1 cellular context compared by ENCODE assay signal in the genomic region with DNA sequence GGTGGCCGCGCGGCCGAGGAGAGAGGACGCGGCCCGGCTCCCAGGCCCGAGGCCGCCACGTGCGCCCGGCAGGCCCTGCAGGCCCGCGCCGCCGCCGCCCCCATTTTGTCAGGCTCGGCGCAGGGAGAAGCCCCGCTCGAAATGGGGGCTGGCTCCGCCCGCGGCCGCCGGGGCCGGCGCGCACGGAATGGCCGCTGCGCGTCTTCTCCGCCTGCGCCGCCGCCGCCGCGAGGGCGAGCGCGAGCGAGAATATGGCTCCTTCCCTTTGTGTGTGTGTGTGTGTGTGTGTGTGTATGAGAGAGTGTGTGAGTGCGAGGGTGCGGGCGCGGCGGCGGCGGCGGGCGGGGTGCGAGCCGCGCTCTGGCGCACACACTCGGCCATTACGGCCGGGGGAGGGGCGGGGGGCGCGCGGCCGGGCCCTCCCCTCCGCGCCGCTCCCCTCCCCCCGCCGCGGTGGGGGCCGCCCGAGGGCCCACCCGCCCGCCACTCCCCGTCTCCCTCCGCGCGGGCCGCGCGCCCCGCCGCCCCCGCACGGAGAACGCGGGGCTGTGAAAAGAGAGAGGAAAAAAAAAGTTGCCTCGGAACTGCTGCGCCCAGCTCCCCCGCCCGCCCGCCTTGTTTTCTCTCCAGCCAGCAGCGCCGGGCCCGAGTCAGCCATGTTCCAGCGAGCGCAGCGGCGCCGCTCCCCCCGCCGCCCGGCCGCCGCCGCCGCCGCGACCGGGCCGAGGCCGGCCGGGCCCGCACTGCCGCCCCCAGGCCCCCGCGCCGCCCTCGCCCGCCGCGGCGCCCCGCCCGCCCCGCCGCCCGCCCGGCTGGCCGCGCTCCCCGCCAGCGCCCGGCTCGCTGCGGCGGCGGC.
TF ChIP-seq lines count a peak whose summit lies in the region.

No MANE protein-coding gene starts in this region.

TF ChIP-seq in GM12878, 131 proteins besides CTCF, POLR2A, EP300 and RAD21 (continued from another document and continues in another):
- TF ChIP-seq ZNF217 (IDR thresholded peaks at IDR 0.05) (peak; percentile 79; the same call in 1 of the 2 replicates), BHLHE40 (IDR thresholded peaks at IDR 0.05; ENCODE audit: borderline replicate concordance in 1 of 2, low read depth in 2 of 2, low read length in 1 of 2) (peak; percentile 68 to 91; a peak in 3 of 4 replicates), ETV6 (conservative IDR thresholded peaks at IDR 0.05 in 1 of 2, IDR thresholded peaks at IDR 0.05 in 1 of 2; ENCODE audit: borderline replicate concordance in 1 of 2, low read depth in 1 of 2) (0 out of 4 replicates have a peak, but pooled peaks of 1 of the 2 experiments have one; percentile 39), NR2F1 (conservative IDR thresholded peaks at IDR 0.05) (peak; percentile 73), NFXL1 (IDR thresholded peaks at IDR 0.05; ENCODE audit: borderline replicate concordance) (no peak), DPF2 (IDR thresholded peaks at IDR 0.05) (peak; percentile 93), POLR2AphosphoS5 (IDR thresholded peaks at IDR 0.05; ENCODE audit: low read length) (peak; percentile 54; the same call in 1 of the 2 replicates), STAT1 (conservative IDR thresholded peaks at IDR 0.05) (0 out of 2 replicates have a peak, but pooled peaks have one; percentile 68), MXI1 (IDR thresholded peaks at IDR 0.05; ENCODE audit: low read depth, low read length) (peak; percentile 90), NFYA (IDR thresholded peaks at IDR 0.05; ENCODE audit: borderline replicate concordance, low read depth, low read length) (no peak), ZNF384 (IDR thresholded peaks at IDR 0.05; ENCODE audit: borderline replicate concordance, low read depth, low read length) (peak; percentile 70), TAF1 (IDR thresholded peaks at IDR 0.05; ENCODE audit: borderline replicate concordance, low read depth, low read length) (peak; percentile 19; the same call in 1 of the 2 replicates), POLR2AphosphoS2 (IDR thresholded peaks at IDR 0.05; ENCODE audit: low read depth, low read length) (0 out of 2 replicates have a peak, but pooled peaks have one; percentile 51), TARDBP (IDR thresholded peaks at IDR 0.05; ENCODE audit: borderline replicate concordance) (peak; percentile 46; the same call in 1 of the 2 replicates), MYC (IDR thresholded peaks at IDR 0.05; ENCODE audit: insufficient read depth, insufficient read length, insufficient replicate concordance, low read length, severe bottlenecking) (peak; percentile 77), RB1 (IDR thresholded peaks at IDR 0.05; ENCODE audit: borderline replicate concordance) (peak; percentile 68; the same call in 1 of the 2 replicates), HCFC1 (IDR thresholded peaks at IDR 0.05; ENCODE audit: low read length) (0 out of 2 replicates have a peak, but pooled peaks have one; percentile 23), YY1 (IDR thresholded peaks at IDR 0.05; ENCODE audit: low read depth, low read length) (peak; percentile 96), IRF4 (IDR thresholded peaks at IDR 0.05; ENCODE audit: low read depth, low read length) (no peak), SMARCA5 (IDR thresholded peaks at IDR 0.05) (peak; percentile 85), RCOR1 (conservative IDR thresholded peaks at IDR 0.05; ENCODE audit: low read depth, low read length) (no peak), TCF12 (IDR thresholded peaks at IDR 0.05; ENCODE audit: low read depth, low read length) (0 out of 2 replicates have a peak, but pooled peaks have one; percentile 22), GATAD2B (conservative IDR thresholded peaks at IDR 0.05; ENCODE audit: low read depth) (peak; percentile 97), CBFB (IDR thresholded peaks at IDR 0.05; ENCODE audit: low read depth) (no peak), RELA (IDR thresholded peaks at IDR 0.05; ENCODE audit: borderline replicate concordance, partially characterized antibody) (peak; percentile 50), IKZF1 (conservative IDR thresholded peaks at IDR 0.05) (peak; percentile 92), CHD2 (IDR thresholded peaks at IDR 0.05; ENCODE audit: borderline replicate concordance, low read depth, low read length) (peak; percentile 47; the same call in 1 of the 2 replicates), SRF (IDR thresholded peaks at IDR 0.05; ENCODE audit: low read depth in 2 of 2, low read length in 2 of 2) (no peak), NR2C2 (IDR thresholded peaks at IDR 0.05; ENCODE audit: borderline replicate concordance, control insufficient read depth, insufficient read length, low read depth) (no peak), EGR1 (IDR thresholded peaks at IDR 0.05; ENCODE audit: borderline replicate concordance in 1 of 2, low read depth in 2 of 2, low read length in 2 of 2) (peak in 1 of 2 experiments; percentile 95; a peak in 2 of 3 replicates), MEF2A (IDR thresholded peaks at IDR 0.05; ENCODE audit: insufficient read depth, low read depth, low read length) (no peak), IKZF2 (IDR thresholded peaks at IDR 0.05) (0 out of 4 replicates have a peak, but pooled peaks of 1 of the 2 experiments have one; percentile 5), ZSCAN29 (IDR thresholded peaks at IDR 0.05) (0 out of 2 replicates have a peak, but pooled peaks have one; percentile 26), NRF1 (conservative IDR thresholded peaks at IDR 0.05; ENCODE audit: low read depth, low read length) (peak; percentile 28; the same call in 1 of the 2 replicates), CREM (IDR thresholded peaks at IDR 0.05; ENCODE audit: low read depth) (0 out of 2 replicates have a peak, but pooled peaks have one; percentile 6), CHD1 (IDR thresholded peaks at IDR 0.05; ENCODE audit: low read depth, low read length) (0 out of 2 replicates have a peak, but pooled peaks have one; percentile 22), NR2C1 (IDR thresholded peaks at IDR 0.05) (peak; percentile 43)
- TF ChIP-seq, protein P1, sequence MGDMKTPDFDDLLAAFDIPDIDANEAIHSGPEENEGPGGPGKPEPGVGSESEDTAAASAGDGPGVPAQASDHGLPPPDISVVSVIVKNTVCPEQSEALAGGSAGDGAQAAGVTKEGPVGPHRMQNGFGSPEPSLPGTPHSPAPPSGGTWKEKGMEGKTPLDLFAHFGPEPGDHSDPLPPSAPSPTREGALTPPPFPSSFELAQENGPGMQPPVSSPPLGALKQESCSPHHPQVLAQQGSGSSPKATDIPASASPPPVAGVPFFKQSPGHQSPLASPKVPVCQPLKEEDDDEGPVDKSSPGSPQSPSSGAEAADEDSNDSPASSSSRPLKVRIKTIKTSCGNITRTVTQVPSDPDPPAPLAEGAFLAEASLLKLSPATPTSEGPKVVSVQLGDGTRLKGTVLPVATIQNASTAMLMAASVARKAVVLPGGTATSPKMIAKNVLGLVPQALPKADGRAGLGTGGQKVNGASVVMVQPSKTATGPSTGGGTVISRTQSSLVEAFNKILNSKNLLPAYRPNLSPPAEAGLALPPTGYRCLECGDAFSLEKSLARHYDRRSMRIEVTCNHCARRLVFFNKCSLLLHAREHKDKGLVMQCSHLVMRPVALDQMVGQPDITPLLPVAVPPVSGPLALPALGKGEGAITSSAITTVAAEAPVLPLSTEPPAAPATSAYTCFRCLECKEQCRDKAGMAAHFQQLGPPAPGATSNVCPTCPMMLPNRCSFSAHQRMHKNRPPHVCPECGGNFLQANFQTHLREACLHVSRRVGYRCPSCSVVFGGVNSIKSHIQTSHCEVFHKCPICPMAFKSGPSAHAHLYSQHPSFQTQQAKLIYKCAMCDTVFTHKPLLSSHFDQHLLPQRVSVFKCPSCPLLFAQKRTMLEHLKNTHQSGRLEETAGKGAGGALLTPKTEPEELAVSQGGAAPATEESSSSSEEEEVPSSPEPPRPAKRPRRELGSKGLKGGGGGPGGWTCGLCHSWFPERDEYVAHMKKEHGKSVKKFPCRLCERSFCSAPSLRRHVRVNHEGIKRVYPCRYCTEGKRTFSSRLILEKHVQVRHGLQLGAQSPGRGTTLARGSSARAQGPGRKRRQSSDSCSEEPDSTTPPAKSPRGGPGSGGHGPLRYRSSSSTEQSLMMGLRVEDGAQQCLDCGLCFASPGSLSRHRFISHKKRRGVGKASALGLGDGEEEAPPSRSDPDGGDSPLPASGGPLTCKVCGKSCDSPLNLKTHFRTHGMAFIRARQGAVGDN (IDR thresholded peaks at IDR 0.05): peak; percentile 96
- TF ChIP-seq, protein P2, sequence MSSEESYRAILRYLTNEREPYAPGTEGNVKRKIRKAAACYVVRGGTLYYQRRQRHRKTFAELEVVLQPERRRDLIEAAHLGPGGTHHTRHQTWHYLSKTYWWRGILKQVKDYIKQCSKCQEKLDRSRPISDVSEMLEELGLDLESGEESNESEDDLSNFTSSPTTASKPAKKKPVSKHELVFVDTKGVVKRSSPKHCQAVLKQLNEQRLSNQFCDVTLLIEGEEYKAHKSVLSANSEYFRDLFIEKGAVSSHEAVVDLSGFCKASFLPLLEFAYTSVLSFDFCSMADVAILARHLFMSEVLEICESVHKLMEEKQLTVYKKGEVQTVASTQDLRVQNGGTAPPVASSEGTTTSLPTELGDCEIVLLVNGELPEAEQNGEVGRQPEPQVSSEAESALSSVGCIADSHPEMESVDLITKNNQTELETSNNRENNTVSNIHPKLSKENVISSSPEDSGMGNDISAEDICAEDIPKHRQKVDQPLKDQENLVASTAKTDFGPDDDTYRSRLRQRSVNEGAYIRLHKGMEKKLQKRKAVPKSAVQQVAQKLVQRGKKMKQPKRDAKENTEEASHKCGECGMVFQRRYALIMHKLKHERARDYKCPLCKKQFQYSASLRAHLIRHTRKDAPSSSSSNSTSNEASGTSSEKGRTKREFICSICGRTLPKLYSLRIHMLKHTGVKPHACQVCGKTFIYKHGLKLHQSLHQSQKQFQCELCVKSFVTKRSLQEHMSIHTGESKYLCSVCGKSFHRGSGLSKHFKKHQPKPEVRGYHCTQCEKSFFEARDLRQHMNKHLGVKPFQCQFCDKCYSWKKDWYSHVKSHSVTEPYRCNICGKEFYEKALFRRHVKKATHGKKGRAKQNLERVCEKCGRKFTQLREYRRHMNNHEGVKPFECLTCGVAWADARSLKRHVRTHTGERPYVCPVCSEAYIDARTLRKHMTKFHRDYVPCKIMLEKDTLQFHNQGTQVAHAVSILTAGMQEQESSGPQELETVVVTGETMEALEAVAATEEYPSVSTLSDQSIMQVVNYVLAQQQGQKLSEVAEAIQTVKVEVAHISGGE (CRISPR knock-in tag; IDR thresholded peaks at IDR 0.05): no peak
- TF ChIP-seq, protein P3, sequence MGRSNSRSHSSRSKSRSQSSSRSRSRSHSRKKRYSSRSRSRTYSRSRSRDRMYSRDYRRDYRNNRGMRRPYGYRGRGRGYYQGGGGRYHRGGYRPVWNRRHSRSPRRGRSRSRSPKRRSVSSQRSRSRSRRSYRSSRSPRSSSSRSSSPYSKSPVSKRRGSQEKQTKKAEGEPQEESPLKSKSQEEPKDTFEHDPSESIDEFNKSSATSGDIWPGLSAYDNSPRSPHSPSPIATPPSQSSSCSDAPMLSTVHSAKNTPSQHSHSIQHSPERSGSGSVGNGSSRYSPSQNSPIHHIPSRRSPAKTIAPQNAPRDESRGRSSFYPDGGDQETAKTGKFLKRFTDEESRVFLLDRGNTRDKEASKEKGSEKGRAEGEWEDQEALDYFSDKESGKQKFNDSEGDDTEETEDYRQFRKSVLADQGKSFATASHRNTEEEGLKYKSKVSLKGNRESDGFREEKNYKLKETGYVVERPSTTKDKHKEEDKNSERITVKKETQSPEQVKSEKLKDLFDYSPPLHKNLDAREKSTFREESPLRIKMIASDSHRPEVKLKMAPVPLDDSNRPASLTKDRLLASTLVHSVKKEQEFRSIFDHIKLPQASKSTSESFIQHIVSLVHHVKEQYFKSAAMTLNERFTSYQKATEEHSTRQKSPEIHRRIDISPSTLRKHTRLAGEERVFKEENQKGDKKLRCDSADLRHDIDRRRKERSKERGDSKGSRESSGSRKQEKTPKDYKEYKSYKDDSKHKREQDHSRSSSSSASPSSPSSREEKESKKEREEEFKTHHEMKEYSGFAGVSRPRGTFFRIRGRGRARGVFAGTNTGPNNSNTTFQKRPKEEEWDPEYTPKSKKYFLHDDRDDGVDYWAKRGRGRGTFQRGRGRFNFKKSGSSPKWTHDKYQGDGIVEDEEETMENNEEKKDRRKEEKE (IDR thresholded peaks at IDR 0.05): 0 out of 2 replicates have a peak, but pooled peaks have one; percentile 45
- TF ChIP-seq, protein P4, sequence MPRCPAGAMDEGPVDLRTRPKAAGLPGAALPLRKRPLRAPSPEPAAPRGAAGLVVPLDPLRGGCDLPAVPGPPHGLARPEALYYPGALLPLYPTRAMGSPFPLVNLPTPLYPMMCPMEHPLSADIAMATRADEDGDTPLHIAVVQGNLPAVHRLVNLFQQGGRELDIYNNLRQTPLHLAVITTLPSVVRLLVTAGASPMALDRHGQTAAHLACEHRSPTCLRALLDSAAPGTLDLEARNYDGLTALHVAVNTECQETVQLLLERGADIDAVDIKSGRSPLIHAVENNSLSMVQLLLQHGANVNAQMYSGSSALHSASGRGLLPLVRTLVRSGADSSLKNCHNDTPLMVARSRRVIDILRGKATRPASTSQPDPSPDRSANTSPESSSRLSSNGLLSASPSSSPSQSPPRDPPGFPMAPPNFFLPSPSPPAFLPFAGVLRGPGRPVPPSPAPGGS (IDR thresholded peaks at IDR 0.05; ENCODE audit: borderline replicate concordance, insufficient read depth, low read depth, low read length, poor library complexity, severe bottlenecking): peak; percentile 3
- TF ChIP-seq, protein P5, sequence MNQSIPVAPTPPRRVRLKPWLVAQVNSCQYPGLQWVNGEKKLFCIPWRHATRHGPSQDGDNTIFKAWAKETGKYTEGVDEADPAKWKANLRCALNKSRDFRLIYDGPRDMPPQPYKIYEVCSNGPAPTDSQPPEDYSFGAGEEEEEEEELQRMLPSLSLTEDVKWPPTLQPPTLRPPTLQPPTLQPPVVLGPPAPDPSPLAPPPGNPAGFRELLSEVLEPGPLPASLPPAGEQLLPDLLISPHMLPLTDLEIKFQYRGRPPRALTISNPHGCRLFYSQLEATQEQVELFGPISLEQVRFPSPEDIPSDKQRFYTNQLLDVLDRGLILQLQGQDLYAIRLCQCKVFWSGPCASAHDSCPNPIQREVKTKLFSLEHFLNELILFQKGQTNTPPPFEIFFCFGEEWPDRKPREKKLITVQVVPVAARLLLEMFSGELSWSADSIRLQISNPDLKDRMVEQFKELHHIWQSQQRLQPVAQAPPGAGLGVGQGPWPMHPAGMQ (IDR thresholded peaks at IDR 0.05; ENCODE audit: borderline replicate concordance): no peak
